In genomic region chr20:5104479-5104878, GRCh38 we compare ENCODE assay signal across 29 cellular contexts.
"Had no signal": no experiment of that assay in that cellular context is flagged by ENCODE, and none has a peak within 500 bp of the region (broad histone marks: within the 10 kb centered on the region; RNA-seq: fewer than 3 reads in every experiment).

No MANE protein-coding gene starts in this region.

- H3K27me3 ChIP-seq: colonic mucosa, dorsolateral prefrontal cortex, esophagus muscularis mucosa, esophagus squamous epithelium, foreskin keratinocyte, gastrocnemius medialis, gastroesophageal sphincter, heart left ventricle, heart right ventricle, hepatocyte had no signal

- FAIRE-seq: colon, endometrium, endothelial cell of umbilical vein, frontal cortex had no signal

- H3K27me3 Mint-ChIP-seq: dendritic cell treated with granulocyte-macrophage colony-stimulating factor and Interleukin-4, amounts not matched to agents 40 ng/mL and 50 ng/mL, for 4 days; effector memory CD8-positive, alpha-beta T cell had no signal

- H3K27ac ChIP-seq: colonic mucosa, coronary artery, dorsolateral prefrontal cortex, epithelial cell of prostate, esophagus muscularis mucosa, esophagus squamous epithelium, foreskin keratinocyte, gastrocnemius medialis, gastroesophageal sphincter, heart left ventricle, heart right ventricle, hepatocyte had no signal

- H3K36me3 ChIP-seq: colonic mucosa had no signal

- H3K4me1 ChIP-seq: colonic mucosa, esophagus squamous epithelium, foreskin keratinocyte, gastrocnemius medialis had no signal

- H3K4me2 ChIP-seq: hepatocyte had no signal

- H2AFZ ChIP-seq: hepatocyte had no signal

- H3K9me3 Mint-ChIP-seq: dendritic cell treated with granulocyte-macrophage colony-stimulating factor and Interleukin-4, amounts not matched to agents 40 ng/mL and 50 ng/mL, for 4 days; effector memory CD8-positive, alpha-beta T cell; endodermal cell had no signal

- H3K4me1 Mint-ChIP-seq: endodermal cell had no signal

- DNase-seq: colonic mucosa; cortex of kidney; dermis blood vessel endothelial cell; dorsolateral prefrontal cortex; effector CD4-positive, alpha-beta T cell; effector memory CD4-positive, alpha-beta T cell; effector memory CD8-positive, alpha-beta T cell; endodermal cell; erythroblast; esophagus squamous epithelium; foreskin fibroblast; foreskin keratinocyte; foreskin melanocyte; gastrocnemius medialis; glutamatergic neuron; head of caudate nucleus; heart left ventricle; heart right ventricle had no signal

- H3K4me3 ChIP-seq: colonic mucosa, coronary artery, dorsolateral prefrontal cortex, esophagus muscularis mucosa, esophagus squamous epithelium, gastrocnemius medialis, gastroesophageal sphincter, heart left ventricle, heart right ventricle, hepatocyte had no signal

- H3K27ac Mint-ChIP-seq: dendritic cell treated with granulocyte-macrophage colony-stimulating factor and Interleukin-4, amounts not matched to agents 40 ng/mL and 50 ng/mL, for 4 days; endodermal cell had no signal

- ATAC-seq: effector memory CD8-positive, alpha-beta T cell; esophagus mucosa; foreskin keratinocyte; gastrocnemius medialis; gastroesophageal sphincter; heart left ventricle; heart right ventricle had no signal

- H3K4me3 Mint-ChIP-seq: dendritic cell treated with granulocyte-macrophage colony-stimulating factor and Interleukin-4, amounts not matched to agents 40 ng/mL and 50 ng/mL, for 4 days; effector memory CD8-positive, alpha-beta T cell; endodermal cell had no signal

- H3K9me3 ChIP-seq: colonic mucosa, esophagus muscularis mucosa, esophagus squamous epithelium, gastrocnemius medialis, gastroesophageal sphincter, heart left ventricle, heart right ventricle had no signal

- H3K79me2 ChIP-seq: hepatocyte had no signal
